20 cellular contexts compared by ENCODE assay signal in the genomic region with DNA sequence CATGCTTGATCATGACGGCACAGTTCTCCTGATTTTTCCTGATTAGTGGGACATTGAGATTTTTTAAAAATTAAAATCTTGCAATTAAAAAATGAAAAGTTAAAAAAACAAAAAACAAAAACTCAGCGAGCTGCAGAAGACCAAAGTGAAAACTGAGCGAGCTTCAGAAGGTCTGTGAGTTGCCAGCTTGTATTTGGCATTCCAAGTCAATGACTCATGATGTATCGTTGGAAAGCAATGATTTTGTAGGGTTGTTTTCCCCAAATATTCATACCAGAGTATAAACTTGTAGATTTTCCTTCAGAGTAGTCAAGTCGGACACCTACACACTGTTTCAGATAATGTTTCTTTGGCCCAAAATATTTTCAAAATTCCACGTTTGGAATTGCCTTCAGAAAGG.
A peak's percentile ranks its signal among the peaks of the same experiment; 100 is the strongest.
DNase-seq lines count a peak whose midpoint lies in the region; ATAC-seq and TF ChIP-seq lines count a peak whose summit lies in the region.
"Had no signal": no experiment of that assay in that cellular context is flagged by ENCODE, and none has a peak within 500 bp of the region (broad histone marks: within the 10 kb centered on the region; RNA-seq: fewer than 3 reads in every experiment).

No MANE protein-coding gene starts in this region.

- H4K20me1 ChIP-seq in osteoblast (ENCODE audit: insufficient read depth, low read length), result no peaks in the 10 kb centered on the region
- H4K20me1 ChIP-seq: BLaER1 treated with 17β-estradiol and CSF1 and Interleukin-3, amounts not matched to agents 10 nM and 100 nM had no signal

- peak overlapping the region; percentile 2 for H3K4me3 ChIP-seq in osteoblast (ENCODE audit: insufficient read depth, low read length)
- no peak overlapping the region for H3K4me3 ChIP-seq in colonic mucosa
- H3K4me3 ChIP-seq: BLaER1 treated with 17β-estradiol and CSF1 and Interleukin-3, amounts not matched to agents 10 nM and 100 nM; heart right ventricle; neural progenitor cell; right atrium auricular region had no signal

- CTCF ChIA-PET in GM10248 (lab: Yijun Ruan, JAX), result interaction anchor here (1.0 kb wide), 1 partner anchor 11 kb away, joined by 4 read pairs; no protein-coding TSS in a partner anchor

- H3K27me3 Mint-ChIP-seq in activated T-cell treated with anti-CD3 and anti-CD28 coated beads, Interleukin-2, amount 50 U/mL, for 72 hours (ENCODE audit: low read depth), result no peaks in the 10 kb centered on the region

- H3K79me2 ChIP-seq in osteoblast (ENCODE audit: insufficient read depth, low read length), result no peaks in the 10 kb centered on the region

- peak overlapping the region; percentile 66 for H3K4me2 ChIP-seq in osteoblast (ENCODE audit: insufficient read depth, low read length)
- H3K4me2 ChIP-seq: BLaER1 treated with 17β-estradiol and CSF1 and Interleukin-3, amounts not matched to agents 10 nM and 100 nM; neural progenitor cell had no signal

- no peaks in the 10 kb centered on the region for H3K4me1 Mint-ChIP-seq in activated T-cell treated with anti-CD3 and anti-CD28 coated beads, Interleukin-2, amount 50 U/mL, for 72 hours (ENCODE audit: low read depth)
- H3K4me1 Mint-ChIP-seq: mesothelial cell of epicardium had no signal

- H2AFZ ChIP-seq in osteoblast (ENCODE audit: low read length), result no peak overlapping the region
- H2AFZ ChIP-seq: neural progenitor cell had no signal

- no peaks in the 10 kb centered on the region for H3K36me3 ChIP-seq in osteoblast (ENCODE audit: insufficient read depth, low read length)
- H3K36me3 ChIP-seq in colonic mucosa, result no peaks in the 10 kb centered on the region
- H3K36me3 ChIP-seq: BLaER1 treated with 17β-estradiol and CSF1 and Interleukin-3, amounts not matched to agents 10 nM and 100 nM; heart right ventricle; neural progenitor cell; right atrium auricular region had no signal

- H3K9me3 Mint-ChIP-seq in activated T-cell treated with anti-CD3 and anti-CD28 coated beads, Interleukin-2, amount 50 U/mL, for 72 hours, result peaks cover 4 to 9% of the 10 kb centered on the region in 2 donors

- H3K4me1 ChIP-seq in osteoblast (ENCODE audit: insufficient read depth, low read length) (peaks cover 21% of the 10 kb centered on the region), colonic mucosa (no peaks in the 10 kb centered on the region)
- H3K4me1 ChIP-seq: BLaER1 treated with 17β-estradiol and CSF1 and Interleukin-3, amounts not matched to agents 10 nM and 100 nM; heart right ventricle; neural progenitor cell; right atrium auricular region had no signal

- DNase-seq in EH (ENCODE audit: low read depth), result peak; percentile 27
- peak; percentile 56 for DNase-seq in NCI-H226
- DNase-seq in dedifferentiated amniotic fluid mesenchymal stem cell (ENCODE audit: extremely low spot score), result peak; percentile 32
- peak; percentile 36 for DNase-seq in osteoblast (ENCODE audit: insufficient read length, low spot score, missing footprints)
- DNase-seq in colonic mucosa, result no peak
- no peak for DNase-seq in GM10248 (ENCODE audit: extremely low spot score)
- DNase-seq in activated T-cell treated with anti-CD3 and anti-CD28 coated beads, Interleukin-2, amount 50 U/mL, for 72 hours, result no peak
- no peak for DNase-seq in SIG-M5 treated with dmso at 0.1 percent for 504 hours (lab: John Stamatoyannopoulos, UW; ENCODE audit: unreplicated experiment)
- DNase-seq: activated CD4-positive, CD25-positive, alpha-beta regulatory T cell; heart right ventricle; KG1; NCI-H1105 treated with DMSO at 0.1 percent for 48 hours; stimulated activated CD4-positive, alpha-beta T cell treated with anti-CD3 and anti-CD28 coated beads, Interleukin-1b, Interleukin-23, amount 100 ng/mL, for 48 hours; T-helper 1 cell had no signal

- no peak overlapping the region for H3K27ac Mint-ChIP-seq in activated T-cell treated with anti-CD3 and anti-CD28 coated beads, Interleukin-2, amount 50 U/mL, for 72 hours
- H3K27ac Mint-ChIP-seq: activated T-helper 1 cell treated with anti-CD3 and anti-CD28 coated beads, Interleukin-12 subunit alpha, Interleukin-12 subunit beta, Interleukin-2, Interleukin-4 antibody, amounts not matched to agents 30 ng/mL and 10 ng/mL and 1 ng/mL, durations not matched to agents 14 hours and 24 hours and 36 hours; mesothelial cell of epicardium; neural progenitor cell had no signal

- no peaks in the 10 kb centered on the region for H3K27me3 ChIP-seq in osteoblast (ENCODE audit: insufficient read depth, low read length)
- H3K27me3 ChIP-seq in colonic mucosa, result no peaks in the 10 kb centered on the region
- H3K27me3 ChIP-seq: BLaER1 treated with 17β-estradiol and CSF1 and Interleukin-3, amounts not matched to agents 10 nM and 100 nM; heart right ventricle; neural progenitor cell; right atrium auricular region had no signal

- no peak overlapping the region for H3K4me3 Mint-ChIP-seq in activated T-cell treated with anti-CD3 and anti-CD28 coated beads, Interleukin-2, amount 50 U/mL, for 72 hours
- H3K4me3 Mint-ChIP-seq: activated T-helper 1 cell treated with anti-CD3 and anti-CD28 coated beads, Interleukin-12 subunit alpha, Interleukin-12 subunit beta, Interleukin-2, Interleukin-4 antibody, amounts not matched to agents 30 ng/mL and 10 ng/mL and 1 ng/mL, durations not matched to agents 14 hours and 24 hours and 36 hours; mesothelial cell of epicardium; neural progenitor cell had no signal

- intact Hi-C loops in colonic mucosa (cut with DNase I), result no loop called here

- POLR2A ChIA-PET in GM10248 (lab: Yijun Ruan, JAX), result no interaction called here

- H3K27ac ChIP-seq in osteoblast (ENCODE audit: low read depth, low read length), result no peak overlapping the region
- no peak overlapping the region for H3K27ac ChIP-seq in colonic mucosa
- H3K27ac ChIP-seq: BLaER1 treated with 17β-estradiol and CSF1 and Interleukin-3, amounts not matched to agents 10 nM and 100 nM; epithelial cell of prostate; heart right ventricle; neural progenitor cell; right atrium auricular region had no signal

- H3K9ac ChIP-seq in colonic mucosa (ENCODE audit: low read depth in 2 of 2, low read length in 2 of 2), result no peak overlapping the region
- H3K9ac ChIP-seq: BLaER1 treated with 17β-estradiol and CSF1 and Interleukin-3, amounts not matched to agents 10 nM and 100 nM; neural progenitor cell had no signal

- H3K36me3 Mint-ChIP-seq in activated T-cell treated with anti-CD3 and anti-CD28 coated beads, Interleukin-2, amount 50 U/mL, for 72 hours (ENCODE audit: insufficient read depth in 2 of 2), result peaks cover 0 to 3% of the 10 kb centered on the region in 2 donors
- H3K36me3 Mint-ChIP-seq: mesothelial cell of epicardium had no signal

- no peaks in the 10 kb centered on the region for H3K9me3 ChIP-seq in osteoblast (ENCODE audit: low read depth, low read length)
- no peaks in the 10 kb centered on the region for H3K9me3 ChIP-seq in colonic mucosa
- H3K9me3 ChIP-seq: right atrium auricular region had no signal

- ATAC-seq in activated T-cell treated with anti-CD3 and anti-CD28 coated beads, Interleukin-2, amount 50 U/mL, for 72 hours (replicated peaks in 1 of 2), result no peak
- ATAC-seq: heart right ventricle had no signal

- TF ChIP-seq CTCF in osteoblast (IDR thresholded peaks at IDR 0.05; ENCODE audit: extremely low read depth, low read depth, low read length) (no peak), colonic mucosa (IDR thresholded peaks at IDR 0.05) (no peak), GM10248 (IDR thresholded peaks at IDR 0.05; ENCODE audit: control extremely low read depth, extremely low read depth, low read depth, missing control alignments) (no peak)

Comparison
In these comparisons a context has a peak if more than half of its experiments do, and no peak if none do; other contexts are left out.
1. DNase-seq: peak in EH (single experiment), NCI-H226 (single experiment), dedifferentiated amniotic fluid mesenchymal stem cell (single experiment) and osteoblast (single experiment); none in colonic mucosa (single experiment), GM10248 (single experiment), activated T-cell treated with anti-CD3 and anti-CD28 coated beads, Interleukin-2, amount 50 U/mL, for 72 hours (0 of 2) and SIG-M5 treated with dmso at 0.1 percent for 504 hours (single experiment).